In the genomic region with DNA sequence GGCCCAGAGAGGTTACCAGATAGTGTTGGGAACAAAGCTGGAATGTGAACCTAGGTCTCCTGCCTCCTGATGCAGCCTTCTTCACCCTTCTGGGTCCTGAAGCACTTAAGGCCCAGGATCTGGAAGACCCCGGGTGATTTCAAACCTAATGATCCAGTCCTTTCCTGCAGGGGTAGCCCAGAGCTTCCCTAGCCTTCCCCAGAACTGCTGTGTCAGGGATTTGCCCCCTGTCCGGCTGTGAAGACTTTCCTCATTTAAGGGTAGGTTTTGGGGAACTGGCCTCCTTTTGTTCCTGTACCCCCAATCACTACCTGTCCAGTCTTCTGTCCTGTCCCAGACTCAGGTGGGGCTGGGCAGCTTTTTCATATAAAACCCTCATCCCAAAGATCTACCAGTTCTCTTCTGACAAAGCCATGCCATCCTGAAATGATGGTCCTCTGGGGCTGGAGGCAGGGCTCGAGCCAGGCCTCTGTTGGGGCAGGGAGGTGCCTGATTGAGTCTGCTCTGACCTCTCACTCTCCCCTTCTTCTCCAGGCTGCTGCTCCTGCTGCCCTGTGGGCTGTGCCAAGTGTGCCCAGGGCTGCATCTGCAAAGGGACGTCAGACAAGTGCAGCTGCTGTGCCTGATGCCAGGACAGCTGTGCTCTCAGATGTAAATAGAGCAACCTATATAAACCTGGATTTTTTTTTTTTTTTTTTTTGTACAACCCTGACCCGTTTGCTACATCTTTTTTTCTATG, we compare ENCODE assay signal across 2 cellular contexts.
TF ChIP-seq lines count a peak whose summit lies in the region.

No MANE protein-coding gene starts in this region.

TF ChIP-seq in SK-N-SH, 30 proteins besides CTCF, POLR2A, EP300 and RAD21:
- TF ChIP-seq RFX5 (IDR thresholded peaks at IDR 0.05; ENCODE audit: low read length) (no peak), RXRA (IDR thresholded peaks at IDR 0.05; ENCODE audit: borderline replicate concordance, low read depth) (no peak), JUND (IDR thresholded peaks at IDR 0.05) (no peak), GABPA (IDR thresholded peaks at IDR 0.05; ENCODE audit: low read depth) (no peak)
- TF ChIP-seq, protein P1, sequence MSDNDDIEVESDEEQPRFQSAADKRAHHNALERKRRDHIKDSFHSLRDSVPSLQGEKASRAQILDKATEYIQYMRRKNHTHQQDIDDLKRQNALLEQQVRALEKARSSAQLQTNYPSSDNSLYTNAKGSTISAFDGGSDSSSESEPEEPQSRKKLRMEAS (IDR thresholded peaks at IDR 0.05; ENCODE audit: low read depth), result no peak
- TF ChIP-seq, protein P2, sequence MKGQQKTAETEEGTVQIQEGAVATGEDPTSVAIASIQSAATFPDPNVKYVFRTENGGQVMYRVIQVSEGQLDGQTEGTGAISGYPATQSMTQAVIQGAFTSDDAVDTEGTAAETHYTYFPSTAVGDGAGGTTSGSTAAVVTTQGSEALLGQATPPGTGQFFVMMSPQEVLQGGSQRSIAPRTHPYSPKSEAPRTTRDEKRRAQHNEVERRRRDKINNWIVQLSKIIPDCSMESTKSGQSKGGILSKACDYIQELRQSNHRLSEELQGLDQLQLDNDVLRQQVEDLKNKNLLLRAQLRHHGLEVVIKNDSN (IDR thresholded peaks at IDR 0.05; ENCODE audit: borderline replicate concordance, low read depth), result no peak

TF ChIP-seq in SK-N-SH treated with all-trans-retinoic acid at 6 μM for 48 hours, 23 proteins besides CTCF, POLR2A, EP300 and RAD21:
- TF ChIP-seq TCF4 (CRISPR knock-in tag; IDR thresholded peaks at IDR 0.05; ENCODE audit: borderline replicate concordance) (no peak), ZFP3 (CRISPR knock-in tag; IDR thresholded peaks at IDR 0.05) (no peak), ZNF8 (CRISPR knock-in tag; IDR thresholded peaks at IDR 0.05) (no peak), ESRRG (CRISPR knock-in tag; IDR thresholded peaks at IDR 0.05) (no peak), GLIS3 (CRISPR knock-in tag; IDR thresholded peaks at IDR 0.05) (no peak), ISL1 (CRISPR knock-in tag; IDR thresholded peaks at IDR 0.05) (no peak), OSR1 (CRISPR knock-in tag; IDR thresholded peaks at IDR 0.05) (no peak), ZFP30 (CRISPR knock-in tag; IDR thresholded peaks at IDR 0.05) (no peak), ZNF70 (CRISPR knock-in tag; IDR thresholded peaks at IDR 0.05) (no peak), BACH2 (CRISPR knock-in tag; IDR thresholded peaks at IDR 0.05; ENCODE audit: borderline replicate concordance) (no peak), SNAI2 (CRISPR knock-in tag; IDR thresholded peaks at IDR 0.05) (no peak), ZNF565 (CRISPR knock-in tag; conservative IDR thresholded peaks at IDR 0.05; ENCODE audit: low read depth) (no peak), ARNTL (CRISPR knock-in tag; IDR thresholded peaks at IDR 0.05; ENCODE audit: borderline replicate concordance, low read depth) (no peak)
- TF ChIP-seq, protein P3, sequence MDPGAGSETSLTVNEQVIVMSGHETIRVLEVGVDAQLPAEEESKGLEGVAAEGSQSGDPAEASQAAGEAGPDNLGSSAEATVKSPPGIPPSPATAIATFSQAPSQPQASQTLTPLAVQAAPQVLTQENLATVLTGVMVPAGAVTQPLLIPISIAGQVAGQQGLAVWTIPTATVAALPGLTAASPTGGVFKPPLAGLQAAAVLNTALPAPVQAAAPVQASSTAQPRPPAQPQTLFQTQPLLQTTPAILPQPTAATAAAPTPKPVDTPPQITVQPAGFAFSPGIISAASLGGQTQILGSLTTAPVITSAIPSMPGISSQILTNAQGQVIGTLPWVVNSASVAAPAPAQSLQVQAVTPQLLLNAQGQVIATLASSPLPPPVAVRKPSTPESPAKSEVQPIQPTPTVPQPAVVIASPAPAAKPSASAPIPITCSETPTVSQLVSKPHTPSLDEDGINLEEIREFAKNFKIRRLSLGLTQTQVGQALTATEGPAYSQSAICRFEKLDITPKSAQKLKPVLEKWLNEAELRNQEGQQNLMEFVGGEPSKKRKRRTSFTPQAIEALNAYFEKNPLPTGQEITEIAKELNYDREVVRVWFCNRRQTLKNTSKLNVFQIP (CRISPR knock-in tag; IDR thresholded peaks at IDR 0.05; ENCODE audit: borderline replicate concordance, low read depth), result no peak
- TF ChIP-seq, protein P4, sequence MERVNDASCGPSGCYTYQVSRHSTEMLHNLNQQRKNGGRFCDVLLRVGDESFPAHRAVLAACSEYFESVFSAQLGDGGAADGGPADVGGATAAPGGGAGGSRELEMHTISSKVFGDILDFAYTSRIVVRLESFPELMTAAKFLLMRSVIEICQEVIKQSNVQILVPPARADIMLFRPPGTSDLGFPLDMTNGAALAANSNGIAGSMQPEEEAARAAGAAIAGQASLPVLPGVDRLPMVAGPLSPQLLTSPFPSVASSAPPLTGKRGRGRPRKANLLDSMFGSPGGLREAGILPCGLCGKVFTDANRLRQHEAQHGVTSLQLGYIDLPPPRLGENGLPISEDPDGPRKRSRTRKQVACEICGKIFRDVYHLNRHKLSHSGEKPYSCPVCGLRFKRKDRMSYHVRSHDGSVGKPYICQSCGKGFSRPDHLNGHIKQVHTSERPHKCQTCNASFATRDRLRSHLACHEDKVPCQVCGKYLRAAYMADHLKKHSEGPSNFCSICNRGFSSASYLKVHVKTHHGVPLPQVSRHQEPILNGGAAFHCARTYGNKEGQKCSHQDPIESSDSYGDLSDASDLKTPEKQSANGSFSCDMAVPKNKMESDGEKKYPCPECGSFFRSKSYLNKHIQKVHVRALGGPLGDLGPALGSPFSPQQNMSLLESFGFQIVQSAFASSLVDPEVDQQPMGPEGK (CRISPR knock-in tag; IDR thresholded peaks at IDR 0.05; ENCODE audit: borderline replicate concordance), result no peak
- TF ChIP-seq, protein P5, sequence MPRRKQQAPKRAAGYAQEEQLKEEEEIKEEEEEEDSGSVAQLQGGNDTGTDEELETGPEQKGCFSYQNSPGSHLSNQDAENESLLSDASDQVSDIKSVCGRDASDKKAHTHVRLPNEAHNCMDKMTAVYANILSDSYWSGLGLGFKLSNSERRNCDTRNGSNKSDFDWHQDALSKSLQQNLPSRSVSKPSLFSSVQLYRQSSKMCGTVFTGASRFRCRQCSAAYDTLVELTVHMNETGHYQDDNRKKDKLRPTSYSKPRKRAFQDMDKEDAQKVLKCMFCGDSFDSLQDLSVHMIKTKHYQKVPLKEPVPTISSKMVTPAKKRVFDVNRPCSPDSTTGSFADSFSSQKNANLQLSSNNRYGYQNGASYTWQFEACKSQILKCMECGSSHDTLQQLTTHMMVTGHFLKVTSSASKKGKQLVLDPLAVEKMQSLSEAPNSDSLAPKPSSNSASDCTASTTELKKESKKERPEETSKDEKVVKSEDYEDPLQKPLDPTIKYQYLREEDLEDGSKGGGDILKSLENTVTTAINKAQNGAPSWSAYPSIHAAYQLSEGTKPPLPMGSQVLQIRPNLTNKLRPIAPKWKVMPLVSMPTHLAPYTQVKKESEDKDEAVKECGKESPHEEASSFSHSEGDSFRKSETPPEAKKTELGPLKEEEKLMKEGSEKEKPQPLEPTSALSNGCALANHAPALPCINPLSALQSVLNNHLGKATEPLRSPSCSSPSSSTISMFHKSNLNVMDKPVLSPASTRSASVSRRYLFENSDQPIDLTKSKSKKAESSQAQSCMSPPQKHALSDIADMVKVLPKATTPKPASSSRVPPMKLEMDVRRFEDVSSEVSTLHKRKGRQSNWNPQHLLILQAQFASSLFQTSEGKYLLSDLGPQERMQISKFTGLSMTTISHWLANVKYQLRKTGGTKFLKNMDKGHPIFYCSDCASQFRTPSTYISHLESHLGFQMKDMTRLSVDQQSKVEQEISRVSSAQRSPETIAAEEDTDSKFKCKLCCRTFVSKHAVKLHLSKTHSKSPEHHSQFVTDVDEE (CRISPR knock-in tag; IDR thresholded peaks at IDR 0.05), result no peak
- TF ChIP-seq, protein P6, sequence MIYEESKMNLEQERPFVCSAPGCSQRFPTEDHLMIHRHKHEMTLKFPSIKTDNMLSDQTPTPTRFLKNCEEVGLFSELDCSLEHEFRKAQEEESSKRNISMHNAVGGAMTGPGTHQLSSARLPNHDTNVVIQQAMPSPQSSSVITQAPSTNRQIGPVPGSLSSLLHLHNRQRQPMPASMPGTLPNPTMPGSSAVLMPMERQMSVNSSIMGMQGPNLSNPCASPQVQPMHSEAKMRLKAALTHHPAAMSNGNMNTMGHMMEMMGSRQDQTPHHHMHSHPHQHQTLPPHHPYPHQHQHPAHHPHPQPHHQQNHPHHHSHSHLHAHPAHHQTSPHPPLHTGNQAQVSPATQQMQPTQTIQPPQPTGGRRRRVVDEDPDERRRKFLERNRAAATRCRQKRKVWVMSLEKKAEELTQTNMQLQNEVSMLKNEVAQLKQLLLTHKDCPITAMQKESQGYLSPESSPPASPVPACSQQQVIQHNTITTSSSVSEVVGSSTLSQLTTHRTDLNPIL (CRISPR knock-in tag; IDR thresholded peaks at IDR 0.05; ENCODE audit: low read depth), result no peak
